ENCODE assay signal across 10 cellular contexts in the genomic region with DNA sequence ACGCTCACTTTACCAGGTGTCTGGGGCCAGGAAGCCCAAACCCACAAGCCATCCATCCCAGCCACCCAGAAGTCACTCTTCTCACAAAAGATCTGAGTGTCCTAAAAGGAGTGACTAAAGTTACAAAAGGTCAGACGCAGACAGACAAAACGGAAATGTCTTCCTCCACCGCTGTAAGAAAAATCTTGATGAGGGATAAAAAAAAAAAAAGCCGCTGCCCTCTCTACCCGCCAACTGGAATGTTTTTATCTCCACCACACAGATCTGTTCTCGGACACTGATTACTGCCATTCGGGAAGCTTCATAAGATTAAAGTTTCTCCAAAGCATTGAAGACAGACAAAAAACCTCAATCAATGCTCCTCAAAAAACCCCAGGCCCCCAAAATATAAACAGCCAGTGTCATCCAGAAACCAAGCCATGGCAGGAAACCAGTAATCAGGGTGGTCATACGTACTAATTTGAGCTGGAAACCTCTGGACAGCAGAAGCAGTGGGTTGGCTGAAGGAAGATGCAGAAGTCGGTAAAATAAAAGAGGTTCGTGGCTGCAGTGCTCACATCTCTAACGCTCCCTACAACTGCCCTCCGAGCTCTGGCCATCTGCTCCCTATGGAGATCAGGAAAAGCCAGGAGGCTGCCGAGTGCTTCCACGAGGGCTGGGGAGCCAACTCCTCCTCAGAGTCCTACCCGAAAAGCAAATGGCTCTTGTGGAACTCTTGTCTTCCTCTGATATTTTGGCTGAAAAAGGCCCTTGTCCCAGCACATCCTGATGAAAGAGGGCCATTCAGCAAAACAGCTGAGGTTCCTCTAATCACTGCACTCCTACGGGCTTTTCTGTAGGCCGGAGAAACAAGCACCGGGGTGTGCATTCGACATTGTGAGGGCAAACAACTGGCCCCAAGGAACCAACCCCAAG. TPM values are rescaled to one million over a fixed set of nuclear protein-coding genes. Genes with fewer than 3 reads are reported as not detected.
DNase-seq lines count a peak whose midpoint lies in the region; ATAC-seq and TF ChIP-seq lines count a peak whose summit lies in the region.
"Had no signal": no experiment of that assay in that cellular context is flagged by ENCODE, and none has a peak within 500 bp of the region (broad histone marks: within the 10 kb centered on the region; RNA-seq: fewer than 3 reads in every experiment).

No MANE protein-coding gene starts in this region.

- peaks cover 0 to 94% (median 57%) of the 10 kb centered on the region in 4 donors for H3K4me1 ChIP-seq in tibial artery

- in situ Hi-C loops in brain microvascular endothelial cell (cut with HindIII; ENCODE audit: low pct_ligation_motif_present, low sequenced_read_pairs) = no loop called here

- no peaks in the 10 kb centered on the region for H3K27me3 ChIP-seq in brain microvascular endothelial cell (replicated peaks)
- no peaks in the 10 kb centered on the region for H3K27me3 ChIP-seq in tibial artery

- intact Hi-C loops in tibial artery (cut with DNase I; ENCODE audit: low total_unique reads) (no loop called here), posterior cingulate gyrus (cut with DNase I) (loop anchor here (10.0 kb wide), 1 partner anchor 268 kb away; a partner anchor contains a TSS)

- CTCF ChIA-PET in activated CD4-positive, alpha-beta T cell treated with anti-CD3 and anti-CD28 coated beads, Interleukin-2, amount 10 ng/mL, durations not matched to agents 7 days and 5 days (lab: Charles Lee) = interaction anchor here (0.7 to 1.4 kb wide), 4 partner anchors 10 to 266 kb away, joined by 3 to 4 read pairs (median 4); a partner anchor contains a TSS

- no peaks in the 10 kb centered on the region for H3K9me3 Mint-ChIP-seq in activated CD4-positive, alpha-beta T cell treated with anti-CD3 and anti-CD28 coated beads, Interleukin-2, amount 10 ng/mL, durations not matched to agents 7 days and 5 days
- H3K9me3 Mint-ChIP-seq in mesothelial cell of epicardium = peaks cover 4% of the 10 kb centered on the region
- H3K9me3 Mint-ChIP-seq: T-cell had no signal

- ATAC-seq in GM19463 (IDR thresholded peaks at IDR 0.05; ENCODE audit: unreplicated experiment) (no peak), GM18517 (IDR thresholded peaks at IDR 0.05; ENCODE audit: unreplicated experiment) (no peak)

- H3K4me3 ChIP-seq in brain microvascular endothelial cell (ENCODE audit: low read depth, low read length) (no peak overlapping the region), tibial artery (peak overlapping the region in 1 of 2 donors; percentile 32)

- no peak for TF ChIP-seq CTCF in brain microvascular endothelial cell (IDR thresholded peaks at IDR 0.05; ENCODE audit: low read depth, low read length, missing control alignments)
- no peak for TF ChIP-seq CTCF in mesothelial cell of epicardium (IDR thresholded peaks at IDR 0.05; ENCODE audit: unreplicated experiment)
- TF ChIP-seq CTCF in tibial artery (IDR thresholded peaks at IDR 0.05) = no peak

- H3K27me3 Mint-ChIP-seq in activated CD4-positive, alpha-beta T cell treated with anti-CD3 and anti-CD28 coated beads, Interleukin-2, amount 10 ng/mL, durations not matched to agents 7 days and 5 days = no peaks in the 10 kb centered on the region
- no peaks in the 10 kb centered on the region for H3K27me3 Mint-ChIP-seq in mesothelial cell of epicardium (ENCODE audit: low read depth)
- H3K27me3 Mint-ChIP-seq: T-cell had no signal

- H3K4me3 Mint-ChIP-seq in activated CD4-positive, alpha-beta T cell treated with anti-CD3 and anti-CD28 coated beads, Interleukin-2, amount 10 ng/mL, durations not matched to agents 7 days and 5 days = no peak overlapping the region
- H3K4me3 Mint-ChIP-seq in mesothelial cell of epicardium = no peak overlapping the region
- H3K4me3 Mint-ChIP-seq: T-cell had no signal

- H3K27ac Mint-ChIP-seq in activated CD4-positive, alpha-beta T cell treated with anti-CD3 and anti-CD28 coated beads, Interleukin-2, amount 10 ng/mL, durations not matched to agents 7 days and 5 days = peak overlapping the region; percentile 51
- peak overlapping the region; percentile 68 for H3K27ac Mint-ChIP-seq in mesothelial cell of epicardium

- peaks cover 61% of the 10 kb centered on the region for H3K36me3 ChIP-seq in brain microvascular endothelial cell (replicated peaks)
- peaks cover 7 to 23% (median 21%) of the 10 kb centered on the region in 3 donors for H3K36me3 ChIP-seq in tibial artery

- no peaks in the 10 kb centered on the region for H3K9me3 ChIP-seq in tibial artery

- H3K27ac ChIP-seq in brain microvascular endothelial cell (peak overlapping the region; percentile 100), tibial artery (peak overlapping the region; percentile 64 to 71)

- peaks cover 68% of the 10 kb centered on the region for H3K4me1 Mint-ChIP-seq in activated CD4-positive, alpha-beta T cell treated with anti-CD3 and anti-CD28 coated beads, Interleukin-2, amount 10 ng/mL, durations not matched to agents 7 days and 5 days
- peaks cover 40% of the 10 kb centered on the region for H3K4me1 Mint-ChIP-seq in mesothelial cell of epicardium

- no peak for DNase-seq in activated CD4-positive, alpha-beta T cell treated with anti-CD3 and anti-CD28 coated beads, Interleukin-2, amount 10 ng/mL, durations not matched to agents 7 days and 5 days
- no peak for DNase-seq in activated CD4-positive, alpha-beta T cell treated with anti-CD3 and anti-CD28 coated beads, Interleukin-2, amount 50 U/mL, for 1 hour
- DNase-seq in brain microvascular endothelial cell = no peak
- DNase-seq in mesothelial cell of epicardium (ENCODE audit: low spot score in 2 of 2, unreplicated experiment in 2 of 2) = no peak
- DNase-seq in tibial artery = no peak
- DNase-seq in posterior cingulate gyrus = no peak
- DNase-seq: T-cell had no signal

- peaks cover 20% of the 10 kb centered on the region for H3K36me3 Mint-ChIP-seq in activated CD4-positive, alpha-beta T cell treated with anti-CD3 and anti-CD28 coated beads, Interleukin-2, amount 10 ng/mL, durations not matched to agents 7 days and 5 days (ENCODE audit: low read depth)
- H3K36me3 Mint-ChIP-seq in mesothelial cell of epicardium = peaks cover 22% of the 10 kb centered on the region

- POLR2A ChIA-PET in activated CD4-positive, alpha-beta T cell treated with anti-CD3 and anti-CD28 coated beads, Interleukin-2, amount 10 ng/mL, durations not matched to agents 7 days and 5 days (lab: Charles Lee) = no interaction called here

RNA-seq across cellular contexts. Expression of a gene that starts 30.3 kb away (rescaled TPM):
- 10 to 100 TPM; 24.2 to 27.4 TPM for total RNA-seq in activated CD4-positive, alpha-beta T cell treated with anti-CD3 and anti-CD28 coated beads, Interleukin-2, amount 10 ng/mL, durations not matched to agents 7 days and 5 days
- 36.1 to 38.4 TPM (median 37.7 TPM) in 3 replicates for total RNA-seq in mesothelial cell of epicardium

RNA-seq across cellular contexts. Expression of a gene that starts 52.8 kb away (rescaled TPM):
- total RNA-seq in activated CD4-positive, alpha-beta T cell treated with anti-CD3 and anti-CD28 coated beads, Interleukin-2, amount 10 ng/mL, durations not matched to agents 7 days and 5 days = not detected
- not detected in 3 replicates for total RNA-seq in mesothelial cell of epicardium
- total RNA-seq: glomerular endothelial cell, T-cell had no signal
